In the genomic region with DNA sequence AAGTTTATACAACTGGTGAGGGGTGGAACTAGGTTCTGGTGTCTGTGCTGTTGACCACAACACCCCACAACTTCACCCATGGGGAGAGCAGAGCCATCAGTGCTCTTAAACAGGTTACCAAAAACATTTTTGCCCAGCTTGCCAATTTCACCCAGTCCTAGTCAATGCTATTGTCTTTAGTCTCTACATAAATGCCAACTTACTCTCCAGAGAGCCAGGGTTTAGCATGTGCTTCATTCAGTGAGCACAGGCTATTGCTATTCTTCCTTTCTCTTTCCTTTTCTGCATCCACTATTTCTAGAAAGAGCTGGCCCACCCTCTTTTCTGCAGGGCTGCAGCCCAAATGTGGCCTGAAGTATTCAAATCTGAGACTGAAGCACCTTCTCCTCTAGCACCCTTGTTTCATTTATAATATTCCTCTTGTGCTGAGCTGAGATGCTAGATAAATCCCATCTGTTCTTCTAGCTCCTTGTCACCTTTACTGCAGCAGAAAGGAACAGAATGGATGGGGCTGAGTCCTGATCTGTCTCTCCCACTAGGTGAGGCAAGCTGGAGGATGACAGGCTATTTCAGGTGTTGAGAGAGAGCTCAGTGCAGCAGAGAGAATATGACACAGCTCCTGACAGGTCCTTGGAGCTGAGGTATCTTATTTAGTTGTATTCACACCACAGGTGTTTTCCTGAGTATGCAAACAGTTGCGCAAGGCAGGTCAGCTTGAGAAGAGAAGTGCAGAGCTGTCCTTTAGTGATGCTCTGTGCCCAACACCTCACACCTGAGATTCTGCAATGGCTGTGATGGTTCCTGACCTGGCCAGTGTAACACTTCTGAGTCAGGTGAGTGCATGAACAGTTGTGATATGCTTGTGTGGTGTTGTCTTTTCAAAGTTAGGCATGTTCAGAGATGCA, we compare ENCODE assay signal across 22 cellular contexts.
"Had no signal": no experiment of that assay in that cellular context is flagged by ENCODE, and none has a peak within 500 bp of the region (broad histone marks: within the 10 kb centered on the region; RNA-seq: fewer than 3 reads in every experiment).

No MANE protein-coding gene starts in this region.

- H3K4me3 ChIP-seq: left ventricle myocardium inferior had no signal

- H3K27me3 Mint-ChIP-seq: dendritic cell treated with granulocyte-macrophage colony-stimulating factor and Interleukin-4, amounts not matched to agents 40 ng/mL and 50 ng/mL, for 4 days; stimulated activated naive B cell treated with anti-CD40 and anti-IgM and Interleukin-4, amounts not matched to agents 10 μg/mL and 1 μg/mL and 100 μg/mL, for 72 hours had no signal

- H3K9me3 Mint-ChIP-seq: activated naive CD4-positive, alpha-beta T cell treated with anti-CD3 and anti-CD28 coated beads, Interleukin-2, amount 50 U/mL, for 24 hours had no signal

- H3K4me1 Mint-ChIP-seq: activated naive CD4-positive, alpha-beta T cell treated with anti-CD3 and anti-CD28 coated beads, Interleukin-2, amount 50 U/mL, for 24 hours; immature natural killer cell; naive B cell; stimulated activated naive B cell treated with anti-CD40 and anti-IgM and Interleukin-4, amounts not matched to agents 10 μg/mL and 1 μg/mL and 100 μg/mL, for 72 hours had no signal

- H3K36me3 ChIP-seq: left ventricle myocardium inferior, WERI-Rb-1 had no signal

- H3K36me3 Mint-ChIP-seq: activated naive CD4-positive, alpha-beta T cell treated with anti-CD3 and anti-CD28 coated beads, Interleukin-2, amount 50 U/mL, for 24 hours; brain; immature natural killer cell; naive B cell; stimulated activated naive B cell treated with anti-CD40 and anti-IgM and Interleukin-4, amounts not matched to agents 10 μg/mL and 1 μg/mL and 100 μg/mL, for 72 hours; type B pancreatic cell had no signal

- H3K27ac Mint-ChIP-seq: activated CD8-positive, alpha-beta T cell treated with anti-CD3 and anti-CD28 coated beads, Interleukin-2, amount 10 ng/mL, durations not matched to agents 7 days and 5 days; activated naive CD4-positive, alpha-beta T cell treated with anti-CD3 and anti-CD28 coated beads, Interleukin-2, amount 50 U/mL, for 24 hours; brain; dendritic cell treated with granulocyte-macrophage colony-stimulating factor and Interleukin-4, amounts not matched to agents 40 ng/mL and 50 ng/mL, for 4 days; immature natural killer cell; naive B cell; stimulated activated naive B cell treated with anti-CD40 and anti-IgM and Interleukin-4, amounts not matched to agents 10 μg/mL and 1 μg/mL and 100 μg/mL, for 72 hours; type B pancreatic cell had no signal

- H3K4me1 ChIP-seq: foreskin keratinocyte, left ventricle myocardium inferior had no signal

- H3K27me3 ChIP-seq: foreskin keratinocyte had no signal

- H3K4me3 Mint-ChIP-seq: activated CD8-positive, alpha-beta T cell treated with anti-CD3 and anti-CD28 coated beads, Interleukin-2, amount 10 ng/mL, durations not matched to agents 7 days and 5 days; activated naive CD4-positive, alpha-beta T cell treated with anti-CD3 and anti-CD28 coated beads, Interleukin-2, amount 50 U/mL, for 24 hours; brain; dendritic cell treated with granulocyte-macrophage colony-stimulating factor and Interleukin-4, amounts not matched to agents 40 ng/mL and 50 ng/mL, for 4 days; immature natural killer cell; naive B cell; stimulated activated naive B cell treated with anti-CD40 and anti-IgM and Interleukin-4, amounts not matched to agents 10 μg/mL and 1 μg/mL and 100 μg/mL, for 72 hours; type B pancreatic cell had no signal

- DNase-seq: activated CD4-positive, alpha-beta T cell treated with anti-CD3 and anti-CD28 coated beads for 1 hour; activated CD4-positive, alpha-beta T cell treated with anti-CD3 and anti-CD28 coated beads, Interleukin-2, amount 50 U/mL, for 1 hour; activated CD8-positive, alpha-beta T cell treated with anti-CD3 and anti-CD28 coated beads, Interleukin-2, amount 10 ng/mL, durations not matched to agents 7 days and 5 days; activated gamma-delta T cell treated with Interleukin-2 at 50 U/mL for 16 hours; aorta; effector CD4-positive, alpha-beta T cell; erythroblast; foreskin keratinocyte; immature natural killer cell; left ventricle myocardium inferior; mesenchymal stem cell; naive B cell; occipital lobe; small intestine; stimulated activated CD4-positive, alpha-beta T cell treated with anti-CD3 and anti-CD28 coated beads, Interleukin-15, amount 100 ng/mL, for 24 hours; stimulated activated naive B cell treated with anti-CD40 and anti-IgM and Interleukin-4, amounts not matched to agents 10 μg/mL and 1 μg/mL and 100 μg/mL, for 72 hours; WERI-Rb-1 had no signal

- H3K27ac ChIP-seq: foreskin keratinocyte, left ventricle myocardium inferior, WERI-Rb-1 had no signal

- ATAC-seq: activated CD8-positive, alpha-beta T cell treated with anti-CD3 and anti-CD28 coated beads, Interleukin-2, amount 10 ng/mL, durations not matched to agents 7 days and 5 days; foreskin keratinocyte; sciatic nerve; stimulated activated naive B cell treated with anti-CD40 and anti-IgM and Interleukin-4, amounts not matched to agents 10 μg/mL and 1 μg/mL and 100 μg/mL, for 72 hours had no signal

- H3K9me3 ChIP-seq: left ventricle myocardium inferior had no signal
